8 cellular contexts compared by ENCODE assay signal in genomic region chr21:42010507-42011493, GRCh38. TPM values are rescaled to one million over a fixed set of nuclear protein-coding genes. Genes with fewer than 3 reads are reported as not detected.
DNase-seq lines count a peak whose midpoint lies in the region; ATAC-seq and TF ChIP-seq lines count a peak whose summit lies in the region.

No MANE protein-coding gene starts in this region.

- TF ChIP-seq EP300 in Ishikawa (IDR thresholded peaks at IDR 0.05; ENCODE audit: borderline replicate concordance): no peak

- H3K36me3 Mint-ChIP-seq in T-helper 1 cell treated with Interleukin-12 subunit alpha and Interleukin-12 subunit beta and Interleukin-4 antibody, amounts not matched to agents 30 μg/mL and 1 μg/mL, for 36 hours (ENCODE audit: low read depth): peaks cover 17% of the 10 kb centered on the region

- peak overlapping the region; percentile 75 for H3K27ac Mint-ChIP-seq in T-helper 1 cell treated with Interleukin-12 subunit alpha and Interleukin-12 subunit beta and Interleukin-4 antibody, amounts not matched to agents 30 μg/mL and 1 μg/mL, for 36 hours

- no peak for TF ChIP-seq RAD21 in Ishikawa (IDR thresholded peaks at IDR 0.05; ENCODE audit: low read depth)

- peak overlapping the region; percentile 97 for H3K27ac ChIP-seq in lower lobe of right lung
- H3K27ac ChIP-seq in substantia nigra (ENCODE audit: low read depth, low read length, poor library complexity, severe bottlenecking): peak overlapping the region; percentile 74

- peaks cover 14% of the 10 kb centered on the region for H3K4me1 Mint-ChIP-seq in T-helper 1 cell treated with Interleukin-12 subunit alpha and Interleukin-12 subunit beta and Interleukin-4 antibody, amounts not matched to agents 30 μg/mL and 1 μg/mL, for 36 hours (ENCODE audit: low read depth)

- no peaks in the 10 kb centered on the region for H3K9me3 ChIP-seq in lower lobe of right lung

- intact Hi-C loops in lower lobe of right lung (cut with DNase I): no loop called here

- peaks cover 8% of the 10 kb centered on the region for H3K9me3 Mint-ChIP-seq in T-helper 1 cell treated with Interleukin-12 subunit alpha and Interleukin-12 subunit beta and Interleukin-4 antibody, amounts not matched to agents 30 μg/mL and 1 μg/mL, for 36 hours

- DNase-seq in NCI-H2081 (lab: John Stamatoyannopoulos, UW) (peak; percentile 13 to 43), NCI-H2081 treated with DMSO at 0.1 percent for 48 hours (lab: John Stamatoyannopoulos, UW) (no peak), dermis blood vessel endothelial cell (peak; percentile 34), lower lobe of right lung (peak; percentile 77), substantia nigra (lab: John Stamatoyannopoulos, UW) (peak in 12 of 49 donors; percentile 4 to 85 (median 70))

- H3K27me3 ChIP-seq in lower lobe of right lung (ENCODE audit: low read depth): no peaks in the 10 kb centered on the region

- TF ChIP-seq CTCF in lower lobe of right lung (IDR thresholded peaks at IDR 0.05): peak; percentile 13

- H3K4me1 ChIP-seq in lower lobe of right lung: peaks cover 13% of the 10 kb centered on the region

- peaks cover 24% of the 10 kb centered on the region for H3K27me3 Mint-ChIP-seq in T-helper 1 cell treated with Interleukin-12 subunit alpha and Interleukin-12 subunit beta and Interleukin-4 antibody, amounts not matched to agents 30 μg/mL and 1 μg/mL, for 36 hours (ENCODE audit: low read depth)

- H3K4me3 ChIP-seq in lower lobe of right lung: peak overlapping the region; percentile 74

- no peaks in the 10 kb centered on the region for H3K36me3 ChIP-seq in lower lobe of right lung

- ATAC-seq in GM21723 (IDR thresholded peaks at IDR 0.05; ENCODE audit: unreplicated experiment) (peak; percentile 28), lower lobe of right lung (peak; percentile 40 to 58)

- peak overlapping the region; percentile 76 for H3K4me3 Mint-ChIP-seq in T-helper 1 cell treated with Interleukin-12 subunit alpha and Interleukin-12 subunit beta and Interleukin-4 antibody, amounts not matched to agents 30 μg/mL and 1 μg/mL, for 36 hours

TF ChIP-seq in Ishikawa, 13 proteins besides CTCF, POLR2A, EP300 and RAD21:
- no peak for TF ChIP-seq TEAD4 (IDR thresholded peaks at IDR 0.05)
- TF ChIP-seq ZBTB7A (IDR thresholded peaks at IDR 0.05; ENCODE audit: low read depth): peak; percentile 74; the same call in 1 of the 2 replicates
- peak; percentile 17; the same call in 1 of the 2 replicates for TF ChIP-seq TAF1 (IDR thresholded peaks at IDR 0.05; ENCODE audit: low read depth)

RNA-seq across cellular contexts. Expression of gene ZBTB21, which starts 0.6 kb away (rescaled TPM):
- 5.3 and 6.1 TPM in 2 replicates for total RNA-seq in dermis blood vessel endothelial cell
- total RNA-seq in lower lobe of right lung: 15.6 TPM

RNA-seq across cellular contexts. Expression of gene C2CD2, which starts 57.0 kb away (rescaled TPM):
- total RNA-seq in dermis blood vessel endothelial cell (51.7 and 63.0 TPM in 2 replicates), lower lobe of right lung (23.8 TPM)
